ENCODE assay signal across 7 cellular contexts in genomic region chr11:128472128-128473110, GRCh38.
A peak's percentile ranks its signal among the peaks of the same experiment; 100 is the strongest.
DNase-seq lines count a peak whose midpoint lies in the region; ATAC-seq and TF ChIP-seq lines count a peak whose summit lies in the region.

No MANE protein-coding gene starts in this region.

- in situ Hi-C loops in G401 (cut with HindIII; ENCODE audit: low sequenced_read_pairs): no loop called here

- TF ChIP-seq POLR2A in testis (IDR thresholded peaks at IDR 0.05): no peak

- H3K27me3 ChIP-seq in testis: no peaks in the 10 kb centered on the region

- H3K27me3 Mint-ChIP-seq in T-helper 1 cell treated with Interleukin-12 subunit alpha and Interleukin-12 subunit beta and Interleukin-4 antibody, amounts not matched to agents 30 μg/mL and 1 μg/mL, for 36 hours (ENCODE audit: low read depth): no peaks in the 10 kb centered on the region

- H3K36me3 Mint-ChIP-seq in T-helper 1 cell treated with Interleukin-12 subunit alpha and Interleukin-12 subunit beta and Interleukin-4 antibody, amounts not matched to agents 30 μg/mL and 1 μg/mL, for 36 hours (ENCODE audit: low read depth): peaks cover 94% of the 10 kb centered on the region

- 69 to 77% methylated on average over 11 of the region's 11 CpGs for WGBS in testis, 2 donors

- intact Hi-C loops in testis (cut with DNase I; ENCODE audit: low total_unique reads): no loop called here

- ATAC-seq in GM19043 (IDR thresholded peaks at IDR 0.05; ENCODE audit: low read depth, unreplicated experiment) (peak; percentile 41), HG02973 (IDR thresholded peaks at IDR 0.05; ENCODE audit: unreplicated experiment) (peak; percentile 53)

- TF ChIP-seq CTCF in fibroblast of pulmonary artery (IDR thresholded peaks at IDR 0.05; ENCODE audit: low read length, missing control alignments) (no peak), testis (IDR thresholded peaks at IDR 0.05) (no peak)

- peak overlapping the region; percentile 72 for H3K4me3 Mint-ChIP-seq in T-helper 1 cell treated with Interleukin-12 subunit alpha and Interleukin-12 subunit beta and Interleukin-4 antibody, amounts not matched to agents 30 μg/mL and 1 μg/mL, for 36 hours

- H3K9me3 Mint-ChIP-seq in T-helper 1 cell treated with Interleukin-12 subunit alpha and Interleukin-12 subunit beta and Interleukin-4 antibody, amounts not matched to agents 30 μg/mL and 1 μg/mL, for 36 hours: no peaks in the 10 kb centered on the region

- H3K9me3 ChIP-seq in testis: no peaks in the 10 kb centered on the region

- no peak overlapping the region for H3K27ac ChIP-seq in testis

- H3K4me3 ChIP-seq in fibroblast of pulmonary artery (replicated peaks; ENCODE audit: low read depth, low read length) (no peak overlapping the region), testis (no peak overlapping the region)

- peak; percentile 65 for DNase-seq in fibroblast of pulmonary artery (ENCODE audit: low read depth)
- no peak for DNase-seq in testis
- DNase-seq in NCI-H1048 (lab: John Stamatoyannopoulos, UW): no peak
- no peak for DNase-seq in G401 (ENCODE audit: low spot score)

- peaks cover 18% of the 10 kb centered on the region for H3K4me1 ChIP-seq in testis

- H3K4me1 Mint-ChIP-seq in T-helper 1 cell treated with Interleukin-12 subunit alpha and Interleukin-12 subunit beta and Interleukin-4 antibody, amounts not matched to agents 30 μg/mL and 1 μg/mL, for 36 hours (ENCODE audit: low read depth): peaks cover 94% of the 10 kb centered on the region

- H3K36me3 ChIP-seq in testis (ENCODE audit: low read depth, missing control alignments): no peaks in the 10 kb centered on the region

- peak overlapping the region; percentile 90 for H3K27ac Mint-ChIP-seq in T-helper 1 cell treated with Interleukin-12 subunit alpha and Interleukin-12 subunit beta and Interleukin-4 antibody, amounts not matched to agents 30 μg/mL and 1 μg/mL, for 36 hours
